8 cellular contexts compared by ENCODE assay signal in genomic region chr5:10627185-10628115, GRCh38.
DNase-seq lines count a peak whose midpoint lies in the region; FAIRE-seq lines count a peak whose summit lies in the region.

No MANE protein-coding gene starts in this region.

- no peak overlapping the region for H2BK15ac ChIP-seq in neuronal stem cell (ENCODE audit: low read length)

- peak overlapping the region; percentile 4; the same call in 1 of the 2 replicates for H3K4me3 ChIP-seq in MG63
- H3K4me3 ChIP-seq in neuronal stem cell (ENCODE audit: low read length in 2 of 2): peak overlapping the region in 1 of 2 donors; percentile 35
- H3K4me3 ChIP-seq in subcutaneous abdominal adipose tissue (ENCODE audit: low read depth in 1 of 5, low read length in 5 of 5): peak overlapping the region in 4 of 5 donors; percentile 39 to 49 (median 46)

- no peak overlapping the region for H2BK12ac ChIP-seq in neuronal stem cell (ENCODE audit: low read length)

- FAIRE-seq in frontal cortex (lab: Jason Lieb, UNC): peak; percentile 19

- H3K23ac ChIP-seq in neuronal stem cell (ENCODE audit: low read depth, low read length, poor library complexity): no peak overlapping the region

- H4K91ac ChIP-seq in neuronal stem cell (ENCODE audit: low read depth, low read length, poor library complexity): no peak overlapping the region

- H3K79me1 ChIP-seq in neuronal stem cell (ENCODE audit: low read depth, low read length): no peaks in the 10 kb centered on the region

- H3K4ac ChIP-seq in neuronal stem cell (ENCODE audit: low read length): no peak overlapping the region

- H3K18ac ChIP-seq in neuronal stem cell (ENCODE audit: low read length): no peak overlapping the region

- H3K14ac ChIP-seq in neuronal stem cell (ENCODE audit: low read length): no peak overlapping the region

- H2AK5ac ChIP-seq in neuronal stem cell (ENCODE audit: low read depth, low read length): no peak overlapping the region

- H3K4me2 ChIP-seq in neuronal stem cell (ENCODE audit: insufficient read depth, low read length, poor library complexity, severe bottlenecking): peak overlapping the region; percentile 58

- H3K9me3 ChIP-seq in MG63: no peaks in the 10 kb centered on the region
- no peaks in the 10 kb centered on the region for H3K9me3 ChIP-seq in neuronal stem cell (replicated peaks in 1 of 2; ENCODE audit: control insufficient read depth in 2 of 2, insufficient read depth in 1 of 2, low read depth in 1 of 2, low read length in 2 of 2)
- no peaks in the 10 kb centered on the region for H3K9me3 ChIP-seq in subcutaneous abdominal adipose tissue (ENCODE audit: control insufficient read depth in 5 of 5, low read length in 5 of 5)

- peak overlapping the region; percentile 69 for H2AFZ ChIP-seq in neuronal stem cell (ENCODE audit: low read length)

- no CpG with 5 or more reads among the region's 20 CpGs for WGBS in neuronal stem cell (ENCODE audit: extremely low coverage in 2 of 2, insufficient read length in 2 of 2, insufficient replicate concordance in 1 of 2), 2 donors

- H3K4me1 ChIP-seq in neuronal stem cell (ENCODE audit: control insufficient read depth in 2 of 2, insufficient read depth in 1 of 2, low read depth in 1 of 2, low read length in 2 of 2): peaks cover 0 to 13% of the 10 kb centered on the region in 2 donors
- H3K4me1 ChIP-seq in subcutaneous abdominal adipose tissue (ENCODE audit: control insufficient read depth in 5 of 5, insufficient read depth in 5 of 5, low read length in 5 of 5): peaks cover 0 to 33% (median 16%) of the 10 kb centered on the region in 5 donors

- H2BK5ac ChIP-seq in neuronal stem cell (ENCODE audit: low read length): no peak overlapping the region

- no peak overlapping the region for H2BK120ac ChIP-seq in neuronal stem cell (ENCODE audit: low read depth, low read length)

- H3K9ac ChIP-seq in neuronal stem cell (ENCODE audit: low read depth, low read length, poor library complexity): no peak overlapping the region
- no peak overlapping the region for H3K9ac ChIP-seq in subcutaneous abdominal adipose tissue (ENCODE audit: low read length in 5 of 5)

- H3K36me3 ChIP-seq in MG63 (peaks cover 61% of the 10 kb centered on the region), neuronal stem cell (replicated peaks in 1 of 2; ENCODE audit: control insufficient read depth in 2 of 2, insufficient read depth in 2 of 2, low read length in 2 of 2) (no peaks in the 10 kb centered on the region), subcutaneous abdominal adipose tissue (ENCODE audit: control insufficient read depth in 5 of 5, insufficient read depth in 5 of 5, low read length in 5 of 5) (no peaks in the 10 kb centered on the region)

- no peak overlapping the region for H4K8ac ChIP-seq in neuronal stem cell (ENCODE audit: low read depth, low read length)

- H3K27ac ChIP-seq in neuronal stem cell (replicated peaks; ENCODE audit: low read length) (no peak overlapping the region), subcutaneous abdominal adipose tissue (ENCODE audit: low read depth, low read length) (no peak overlapping the region)

- DNase-seq in GM03348 (ENCODE audit: low spot score) (peak; percentile 96), HCEC 1CT (peak; percentile 94), MG63 (peak; percentile 99), SIG-M5 treated with dmso at 0.1 percent for 504 hours (lab: John Stamatoyannopoulos, UW; ENCODE audit: unreplicated experiment) (peak; percentile 98), frontal cortex (ENCODE audit: low spot score in 2 of 2) (peak; percentile 84 to 89), neuronal stem cell (ENCODE audit: low spot score) (peak; percentile 97)
- peak; percentile 21 to 64 (median 43) for DNase-seq in activated naive CD4-positive, alpha-beta T cell (lab: John Stamatoyannopoulos, UW)

- no peaks in the 10 kb centered on the region for H3K27me3 ChIP-seq in MG63
- H3K27me3 ChIP-seq in neuronal stem cell (ENCODE audit: control insufficient read depth in 3 of 3, insufficient read depth in 3 of 3, low read depth in 1 of 3, low read length in 3 of 3): no peaks in the 10 kb centered on the region
- H3K27me3 ChIP-seq in subcutaneous abdominal adipose tissue (ENCODE audit: control insufficient read depth in 5 of 5, insufficient read depth in 4 of 5, low read length in 5 of 5): peaks cover 0 to 12% (median 0%) of the 10 kb centered on the region in 5 donors

Comparison
In these comparisons a context has a peak if more than half of its experiments do, and no peak if none do; other contexts are left out.
1. DNase-seq: peak in every context shown above with its lines; median percentile 99 in MG63; 98 in SIG-M5 treated with dmso at 0.1 percent for 504 hours; 97 in neuronal stem cell; 96 in GM03348; 94 in HCEC 1CT; 86 in frontal cortex; 43 in activated naive CD4-positive, alpha-beta T cell.